In the genomic region with DNA sequence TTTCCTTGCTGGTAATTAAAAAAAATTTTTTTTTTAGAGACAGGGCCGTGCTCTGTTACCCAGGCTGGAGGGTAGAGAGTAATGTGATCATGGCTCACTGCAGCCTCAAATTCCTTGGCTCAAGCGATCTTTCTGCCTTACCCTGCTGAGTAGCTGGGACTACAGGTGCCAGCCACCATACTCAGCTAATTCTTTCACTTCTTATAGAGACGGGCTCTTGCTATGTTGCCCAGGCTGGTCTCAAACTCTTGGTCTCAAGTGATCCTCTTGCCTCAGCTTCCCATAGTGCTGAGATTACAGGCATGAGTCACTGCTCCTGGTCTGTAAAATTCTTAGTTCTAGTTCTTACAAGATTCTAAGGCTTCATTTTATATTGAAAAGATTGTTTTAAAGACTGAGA, we compare ENCODE assay signal across 1 cellular context.
TF ChIP-seq lines count a peak whose summit lies in the region.

No MANE protein-coding gene starts in this region.

TF ChIP-seq in HepG2, 621 proteins besides CTCF, POLR2A, EP300 and RAD21:
- TF ChIP-seq ZNF556 (CRISPR knock-in tag; IDR thresholded peaks at IDR 0.05; ENCODE audit: borderline replicate concordance) (no peak), RFXAP (CRISPR knock-in tag; IDR thresholded peaks at IDR 0.05; ENCODE audit: borderline replicate concordance) (no peak)
